24 cellular contexts compared by ENCODE assay signal in the genomic region with DNA sequence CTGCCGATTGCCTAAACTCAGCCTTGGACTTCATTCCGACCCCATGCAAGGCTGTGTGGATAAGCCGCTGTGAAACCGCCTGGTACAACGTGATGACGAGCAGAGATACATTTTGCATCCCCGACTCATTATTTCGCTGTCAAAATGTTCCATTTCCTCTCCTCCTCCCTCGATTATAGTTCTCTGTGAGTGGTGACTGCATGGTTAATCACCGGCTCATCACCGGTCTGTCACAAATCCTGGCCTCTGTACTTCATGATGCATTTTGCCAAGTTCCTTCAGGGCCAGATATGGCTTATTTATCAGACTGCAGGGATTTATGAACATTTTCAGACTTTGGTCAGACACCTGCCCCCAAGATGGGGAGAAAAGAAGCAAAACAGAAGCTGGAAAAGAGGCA.
"Had no signal": no experiment of that assay in that cellular context is flagged by ENCODE, and none has a peak within 500 bp of the region (broad histone marks: within the 10 kb centered on the region; RNA-seq: fewer than 3 reads in every experiment).

No MANE protein-coding gene starts in this region.

- DNase-seq: naive thymus-derived CD8-positive, alpha-beta T cell; nephron progenitor cell; pancreas; retina; right lobe of liver; sigmoid colon; small intestine; stimulated activated CD4-positive, alpha-beta T cell treated with anti-CD3 and anti-CD28 coated beads, Interleukin-15, amount 100 ng/mL, for 24 hours; stimulated activated CD4-positive, alpha-beta T cell treated with anti-CD3 and anti-CD28 coated beads, Interleukin-2, amount 100 ng/mL, for 24 hours; stimulated activated CD4-positive, alpha-beta T cell treated with anti-CD3 and anti-CD28 coated beads, Interleukin-2, amount 100 ng/mL, for 48 hours; stimulated activated CD4-positive, alpha-beta T cell treated with anti-CD3 and anti-CD28 coated beads, Interleukin-4, amount 100 ng/mL, for 24 hours; stimulated activated naive B cell treated with anti-CD40 and anti-IgM and Interleukin-4, amounts not matched to agents 10 μg/mL and 1 μg/mL and 100 μg/mL, for 72 hours; stimulated activated naive CD4-positive, alpha-beta T cell treated with Interleukin-2 at 50 U/mL for 16 hours; stomach; thyroid gland; trophoblast cell had no signal

- H3K9me3 ChIP-seq: pancreas, prostate gland, right atrium auricular region, right lobe of liver, thoracic aorta, thyroid gland, upper lobe of left lung, vagina had no signal

- H3K36me3 ChIP-seq: pancreas, prostate gland, right atrium auricular region, right lobe of liver, sigmoid colon, stomach, thoracic aorta, thyroid gland, tibial nerve, upper lobe of left lung, vagina had no signal

- ATAC-seq: naive thymus-derived CD8-positive, alpha-beta T cell; natural killer cell treated with Interleukin-12 subunit alpha and Interleukin-12 subunit beta and Interleukin-15 and Interleukin-18, amount 100 ng/mL, for 72 hours; pancreas; right lobe of liver; stimulated activated effector memory CD8-positive, alpha-beta T cell treated with anti-CD3 and anti-CD28 coated beads, Interleukin-12 subunit alpha, Interleukin-12 subunit beta, amount 100 ng/mL, for 72 hours; stimulated activated naive B cell treated with anti-CD40 and anti-IgM and Interleukin-4, amounts not matched to agents 10 μg/mL and 1 μg/mL and 100 μg/mL, for 72 hours had no signal

- H3K4me3 ChIP-seq: pancreas, prostate gland, right atrium auricular region, right lobe of liver, sigmoid colon, stomach, thoracic aorta, thyroid gland, tibial nerve, upper lobe of left lung, vagina had no signal

- H3K27ac ChIP-seq: pancreas, prostate gland, right atrium auricular region, right lobe of liver, sigmoid colon, stomach, thoracic aorta, thyroid gland, tibial nerve, upper lobe of left lung, vagina had no signal

- H3K4me1 ChIP-seq: pancreas, prostate gland, right atrium auricular region, right lobe of liver, sigmoid colon, stomach, thyroid gland, tibial nerve, upper lobe of left lung, vagina had no signal

- H3K27me3 ChIP-seq: pancreas, right atrium auricular region, right lobe of liver, sigmoid colon, stomach, thyroid gland, tibial nerve, upper lobe of left lung, vagina had no signal
